8 cellular contexts compared by ENCODE assay signal in the genomic region with DNA sequence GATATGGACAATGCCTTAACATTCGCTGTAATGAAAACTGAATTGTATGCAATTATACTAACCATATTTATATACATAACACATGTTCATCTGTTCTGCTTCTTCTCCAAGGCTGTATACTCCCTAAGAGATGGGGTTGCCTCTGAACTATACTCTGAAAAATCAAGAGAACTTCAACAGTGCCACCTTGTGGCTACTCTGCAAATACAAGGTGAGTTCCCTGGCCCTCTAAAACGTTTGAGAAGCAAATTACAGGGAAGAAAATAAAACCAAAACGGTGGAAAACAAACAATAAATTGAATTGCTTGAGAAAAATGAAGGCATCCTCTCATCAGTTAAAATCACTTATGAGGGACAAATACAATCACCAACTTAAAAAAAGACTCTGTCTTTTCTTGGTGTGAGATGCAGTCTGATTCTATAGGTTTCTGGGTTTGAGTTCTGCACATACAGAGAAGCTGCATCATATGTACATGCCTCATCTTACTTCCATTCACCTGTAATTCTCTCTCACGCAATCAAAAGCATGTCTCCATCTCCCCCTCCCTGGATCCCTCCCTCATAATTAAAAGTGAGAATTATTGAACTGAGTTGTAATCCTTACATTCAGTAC.
DNase-seq lines count a peak whose midpoint lies in the region; ATAC-seq, FAIRE-seq and TF ChIP-seq lines count a peak whose summit lies in the region.

No MANE protein-coding gene starts in this region.

- TF ChIP-seq POLR2A in GM12891 (IDR thresholded peaks at IDR 0.05; ENCODE audit: low read depth, low read length), result no peak

- no peaks in the 10 kb centered on the region for H3K9me3 ChIP-seq in neutrophil

- no peak overlapping the region for H3K27ac ChIP-seq in neutrophil

- H3K36me3 ChIP-seq in neutrophil, result peaks cover 13% of the 10 kb centered on the region

- ATAC-seq in HG03064 (IDR thresholded peaks at IDR 0.05; ENCODE audit: low read depth, unreplicated experiment), result peak; percentile 49
- ATAC-seq in GM21619 (IDR thresholded peaks at IDR 0.05; ENCODE audit: unreplicated experiment), result no peak

- H3K27me3 ChIP-seq in neutrophil, result no peaks in the 10 kb centered on the region

- TF ChIP-seq CTCF in fibroblast of pulmonary artery (IDR thresholded peaks at IDR 0.05; ENCODE audit: low read length, missing control alignments), result peak; percentile 79
- peak; percentile 72 for TF ChIP-seq CTCF in neutrophil (IDR thresholded peaks at IDR 0.05)

- FAIRE-seq in GM12891 (lab: Jason Lieb, UNC), result peak; percentile 85

- H3K4me3 ChIP-seq in fibroblast of pulmonary artery (replicated peaks; ENCODE audit: low read depth, low read length), result no peak overlapping the region
- H3K4me3 ChIP-seq in neutrophil (ENCODE audit: low read depth in 1 of 2, low read length in 1 of 2), result no peak overlapping the region

- peaks cover 8 to 14% of the 10 kb centered on the region in 2 experiments for H3K4me1 ChIP-seq in neutrophil (ENCODE audit: control insufficient read depth in 1 of 2, insufficient read depth in 1 of 2, low read depth in 1 of 2, low read length in 1 of 2)

- DNase-seq in AG20443 (ENCODE audit: low spot score) (peak; percentile 56), GM12891 (ENCODE audit: insufficient read length, low spot score) (no peak), NCI-H460 (ENCODE audit: extremely low read depth, low read depth) (peak; percentile 62), fibroblast of pulmonary artery (ENCODE audit: low read depth) (peak; percentile 82)
- DNase-seq in activated CD8-positive, alpha-beta memory T cell treated with anti-CD3 and anti-CD28 coated beads, Interleukin-2, amount 50 U/mL, for 4 hours, result peak; percentile 39

TF ChIP-seq in GM12891, 5 proteins besides CTCF, POLR2A, EP300 and RAD21:
- TF ChIP-seq PAX5 (IDR thresholded peaks at IDR 0.05; ENCODE audit: insufficient read depth, low read length, severe bottlenecking), result no peak
- no peak for TF ChIP-seq SPI1 (IDR thresholded peaks at IDR 0.05; ENCODE audit: low read depth, low read length)
- TF ChIP-seq POLR2AphosphoS5 (IDR thresholded peaks at IDR 0.05; ENCODE audit: low read depth, low read length), result no peak
- TF ChIP-seq TAF1 (IDR thresholded peaks at IDR 0.05; ENCODE audit: low read depth, low read length), result no peak
- no peak for TF ChIP-seq POU2F2 (IDR thresholded peaks at IDR 0.05; ENCODE audit: low read depth, low read length)
